Comparison of ENCODE assay signal across 1 cellular context in genomic region chr13:98889419-98890079, GRCh38.
TF ChIP-seq lines count a peak whose summit lies in the region.

No MANE protein-coding gene starts in this region.

TF ChIP-seq in WTC11, 78 proteins besides CTCF, POLR2A, EP300 and RAD21 (continued from another document):
- TF ChIP-seq HMGXB4 (CRISPR knock-in tag; IDR thresholded peaks at IDR 0.05): no peak
- TF ChIP-seq MXD4 (CRISPR knock-in tag; IDR thresholded peaks at IDR 0.05; ENCODE audit: borderline replicate concordance): no peak
- no peak for TF ChIP-seq NR3C1 (CRISPR knock-in tag; conservative IDR thresholded peaks at IDR 0.05; ENCODE audit: low read depth)
- TF ChIP-seq ZNF281 (CRISPR knock-in tag; IDR thresholded peaks at IDR 0.05): no peak
- TF ChIP-seq SMAD3 (CRISPR knock-in tag; IDR thresholded peaks at IDR 0.05; ENCODE audit: borderline replicate concordance): no peak
- TF ChIP-seq ZNF416 (CRISPR knock-in tag; IDR thresholded peaks at IDR 0.05): no peak
- TF ChIP-seq TEAD1 (CRISPR knock-in tag; IDR thresholded peaks at IDR 0.05): no peak
- TF ChIP-seq PRDM15 (CRISPR knock-in tag; IDR thresholded peaks at IDR 0.05): no peak
